Comparison of ENCODE assay signal across 9 cellular contexts in genomic region chr6:127515234-127515793, GRCh38.
DNase-seq lines count a peak whose midpoint lies in the region; ATAC-seq and TF ChIP-seq lines count a peak whose summit lies in the region.
"Had no signal": no experiment of that assay in that cellular context is flagged by ENCODE, and none has a peak within 500 bp of the region (broad histone marks: within the 10 kb centered on the region; RNA-seq: fewer than 3 reads in every experiment).

No MANE protein-coding gene starts in this region.

- no peaks in the 10 kb centered on the region for H3K36me3 ChIP-seq in OCI-LY3 (replicated peaks; ENCODE audit: low read depth, low read length)

- no peaks in the 10 kb centered on the region for H3K79me2 ChIP-seq in OCI-LY3 (ENCODE audit: low read length)

- H4K20me1 ChIP-seq in OCI-LY3 (ENCODE audit: insufficient read depth, low read length) = no peaks in the 10 kb centered on the region

- H3K4me2 ChIP-seq in OCI-LY3 (ENCODE audit: low read length) = peak overlapping the region; percentile 98

- peak overlapping the region; percentile 82 for H3K27ac Mint-ChIP-seq in stimulated activated naive CD8-positive, alpha-beta T cell treated with anti-CD3 and anti-CD28 coated beads, Interleukin-15, Interleukin-2, amounts not matched to agents 100 ng/mL and 50 ng/mL, for 24 hours

- no peaks in the 10 kb centered on the region for H3K36me3 Mint-ChIP-seq in stimulated activated naive CD8-positive, alpha-beta T cell treated with anti-CD3 and anti-CD28 coated beads, Interleukin-15, Interleukin-2, amounts not matched to agents 100 ng/mL and 50 ng/mL, for 24 hours (ENCODE audit: low read depth)

- no peaks in the 10 kb centered on the region for H3K9me3 ChIP-seq in OCI-LY3 (ENCODE audit: insufficient read depth, low read length)

- H3K27me3 ChIP-seq in OCI-LY3 (ENCODE audit: low read depth, low read length) = no peaks in the 10 kb centered on the region

- no peaks in the 10 kb centered on the region for H3K9me3 Mint-ChIP-seq in stimulated activated naive CD8-positive, alpha-beta T cell treated with anti-CD3 and anti-CD28 coated beads, Interleukin-15, Interleukin-2, amounts not matched to agents 100 ng/mL and 50 ng/mL, for 24 hours

- no peak overlapping the region for H2AFZ ChIP-seq in OCI-LY3 (ENCODE audit: low read depth, low read length)

- peak overlapping the region; percentile 96 for H3K4me3 ChIP-seq in OCI-LY3 (ENCODE audit: low read length)

- DNase-seq in activated CD4-positive, CD25-positive, alpha-beta regulatory T cell treated with anti-CD3 and anti-CD28 coated beads, Interleukin-2, amount 50 U/mL, for 72 hours = no peak
- DNase-seq in cerebellar cortex (ENCODE audit: low spot score) (peak; percentile 50), left kidney (ENCODE audit: low read depth, low spot score) (peak; percentile 68), KG1 (lab: John Stamatoyannopoulos, UW) (no peak)

- peaks cover 42% of the 10 kb centered on the region for H3K4me1 Mint-ChIP-seq in stimulated activated naive CD8-positive, alpha-beta T cell treated with anti-CD3 and anti-CD28 coated beads, Interleukin-15, Interleukin-2, amounts not matched to agents 100 ng/mL and 50 ng/mL, for 24 hours (ENCODE audit: low read depth)

- H3K9ac ChIP-seq in OCI-LY3 (ENCODE audit: low read length) = no peak overlapping the region

- H3K27me3 Mint-ChIP-seq in stimulated activated naive CD8-positive, alpha-beta T cell treated with anti-CD3 and anti-CD28 coated beads, Interleukin-15, Interleukin-2, amounts not matched to agents 100 ng/mL and 50 ng/mL, for 24 hours = peaks cover 58% of the 10 kb centered on the region

- peak overlapping the region; percentile 87 for H3K4me3 Mint-ChIP-seq in stimulated activated naive CD8-positive, alpha-beta T cell treated with anti-CD3 and anti-CD28 coated beads, Interleukin-15, Interleukin-2, amounts not matched to agents 100 ng/mL and 50 ng/mL, for 24 hours

- no peak overlapping the region for H3K27ac ChIP-seq in OCI-LY3 (ENCODE audit: low read length)
- H3K27ac ChIP-seq: epithelial cell of prostate had no signal

- H3K4me1 ChIP-seq in OCI-LY3 (ENCODE audit: low read length) = 0 out of 2 replicates have a peak, but pooled peaks cover 4% of the 10 kb centered on the region

- TF ChIP-seq CTCF in OCI-LY3 (IDR thresholded peaks at IDR 0.05; ENCODE audit: low read depth, low read length) = no peak

- peak; percentile 11 to 22 for ATAC-seq in activated CD4-positive, CD25-positive, alpha-beta regulatory T cell treated with anti-CD3 and anti-CD28 coated beads, Interleukin-2, amount 50 U/mL, for 24 hours
- peak; percentile 10 for ATAC-seq in HG02588 (IDR thresholded peaks at IDR 0.05; ENCODE audit: unreplicated experiment)

Comparison
In these comparisons a context has a peak if more than half of its experiments do, and no peak if none do; other contexts are left out.
1. DNase-seq: peak in cerebellar cortex (single experiment) and left kidney (single experiment); none in activated CD4-positive, CD25-positive, alpha-beta regulatory T cell treated with anti-CD3 and anti-CD28 coated beads, Interleukin-2, amount 50 U/mL, for 72 hours (single experiment) and KG1 (single experiment).